1 cellular context compared by ENCODE assay signal in the genomic region with DNA sequence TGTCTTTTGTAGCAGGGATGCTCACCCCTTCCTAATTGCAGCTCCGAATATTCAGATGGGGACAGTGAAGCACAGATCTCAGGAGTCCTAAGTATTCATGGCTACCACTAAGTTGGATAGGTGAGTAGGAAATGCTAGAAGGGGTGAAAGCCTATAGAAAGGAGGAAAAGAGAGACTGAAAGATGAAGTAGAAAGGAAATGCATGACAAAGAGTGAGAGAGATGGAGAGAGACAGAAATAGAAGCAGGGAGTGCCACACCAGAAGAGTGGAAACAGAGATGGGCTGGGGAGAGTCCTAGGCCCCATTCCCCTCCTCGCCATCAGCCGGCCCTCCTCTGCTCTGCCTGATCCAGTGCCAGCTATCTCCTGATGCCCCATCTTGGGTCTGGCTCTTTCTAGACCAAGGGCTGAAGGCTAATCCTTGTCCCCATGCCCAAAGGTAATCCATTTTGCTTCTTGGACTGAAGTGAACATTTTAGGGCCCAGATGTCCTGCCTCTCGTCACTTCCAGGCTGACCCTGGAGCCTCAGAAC.
TF ChIP-seq lines count a peak whose summit lies in the region.

No MANE protein-coding gene starts in this region.

TF ChIP-seq in A549, 52 proteins besides CTCF, POLR2A, EP300 and RAD21 (continued from another document):
- no peak for TF ChIP-seq HMGXB4 (CRISPR knock-in tag; IDR thresholded peaks at IDR 0.05; ENCODE audit: borderline replicate concordance)
- no peak for TF ChIP-seq TFCP2L1 (CRISPR knock-in tag; IDR thresholded peaks at IDR 0.05)
- TF ChIP-seq HOXB5 (CRISPR knock-in tag; IDR thresholded peaks at IDR 0.05), result no peak
- no peak for TF ChIP-seq NFE2L2 (conservative IDR thresholded peaks at IDR 0.05; ENCODE audit: low read length)
